In the genomic region with DNA sequence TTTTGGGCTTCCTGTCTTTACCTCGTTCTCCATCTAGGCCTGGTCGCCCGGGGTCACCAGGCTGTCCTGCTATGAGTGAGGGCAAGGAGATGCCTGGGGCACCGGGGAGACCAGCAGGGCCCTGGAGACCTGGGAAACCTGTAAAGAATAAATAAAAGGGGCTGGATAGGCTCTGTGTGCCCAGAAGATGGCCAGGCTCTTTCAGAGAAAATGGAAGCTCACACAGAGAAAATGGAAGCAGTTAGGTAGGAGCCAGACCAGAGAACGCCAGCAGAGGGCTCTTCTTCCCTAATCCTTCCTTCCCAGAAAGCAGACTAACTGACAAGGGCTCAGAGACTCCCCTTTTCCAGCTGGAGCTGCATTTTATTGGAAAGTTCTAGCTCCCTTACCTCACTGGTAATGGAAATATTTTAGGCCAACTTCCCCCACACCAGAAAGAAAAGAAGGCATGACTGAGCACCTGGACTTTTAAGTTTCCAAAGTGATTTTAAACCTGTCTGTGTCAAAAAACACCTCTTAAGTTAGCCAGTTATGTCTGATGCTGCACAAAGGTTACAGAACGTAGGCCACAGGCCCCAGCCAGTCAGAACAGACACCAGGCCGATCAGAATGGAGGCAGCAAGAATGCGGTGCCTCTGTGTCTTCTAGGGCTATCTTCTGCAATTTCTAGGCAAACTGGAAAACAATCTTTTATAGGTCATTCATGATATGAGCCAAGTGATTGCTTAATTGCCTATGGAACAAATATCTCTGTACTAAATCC, we compare ENCODE assay signal across 1 cellular context.
TF ChIP-seq lines count a peak whose summit lies in the region.

No MANE protein-coding gene starts in this region.

TF ChIP-seq in liver, 16 proteins besides CTCF, POLR2A, EP300 and RAD21 (continued from another document):
- no peak for TF ChIP-seq HNF4G (IDR thresholded peaks at IDR 0.05)
- no peak for TF ChIP-seq FOXA2 (IDR thresholded peaks at IDR 0.05)
- TF ChIP-seq GABPA (IDR thresholded peaks at IDR 0.05 in 1 of 2, conservative IDR thresholded peaks at IDR 0.05 in 1 of 2) = no peak
- TF ChIP-seq, protein P1, sequence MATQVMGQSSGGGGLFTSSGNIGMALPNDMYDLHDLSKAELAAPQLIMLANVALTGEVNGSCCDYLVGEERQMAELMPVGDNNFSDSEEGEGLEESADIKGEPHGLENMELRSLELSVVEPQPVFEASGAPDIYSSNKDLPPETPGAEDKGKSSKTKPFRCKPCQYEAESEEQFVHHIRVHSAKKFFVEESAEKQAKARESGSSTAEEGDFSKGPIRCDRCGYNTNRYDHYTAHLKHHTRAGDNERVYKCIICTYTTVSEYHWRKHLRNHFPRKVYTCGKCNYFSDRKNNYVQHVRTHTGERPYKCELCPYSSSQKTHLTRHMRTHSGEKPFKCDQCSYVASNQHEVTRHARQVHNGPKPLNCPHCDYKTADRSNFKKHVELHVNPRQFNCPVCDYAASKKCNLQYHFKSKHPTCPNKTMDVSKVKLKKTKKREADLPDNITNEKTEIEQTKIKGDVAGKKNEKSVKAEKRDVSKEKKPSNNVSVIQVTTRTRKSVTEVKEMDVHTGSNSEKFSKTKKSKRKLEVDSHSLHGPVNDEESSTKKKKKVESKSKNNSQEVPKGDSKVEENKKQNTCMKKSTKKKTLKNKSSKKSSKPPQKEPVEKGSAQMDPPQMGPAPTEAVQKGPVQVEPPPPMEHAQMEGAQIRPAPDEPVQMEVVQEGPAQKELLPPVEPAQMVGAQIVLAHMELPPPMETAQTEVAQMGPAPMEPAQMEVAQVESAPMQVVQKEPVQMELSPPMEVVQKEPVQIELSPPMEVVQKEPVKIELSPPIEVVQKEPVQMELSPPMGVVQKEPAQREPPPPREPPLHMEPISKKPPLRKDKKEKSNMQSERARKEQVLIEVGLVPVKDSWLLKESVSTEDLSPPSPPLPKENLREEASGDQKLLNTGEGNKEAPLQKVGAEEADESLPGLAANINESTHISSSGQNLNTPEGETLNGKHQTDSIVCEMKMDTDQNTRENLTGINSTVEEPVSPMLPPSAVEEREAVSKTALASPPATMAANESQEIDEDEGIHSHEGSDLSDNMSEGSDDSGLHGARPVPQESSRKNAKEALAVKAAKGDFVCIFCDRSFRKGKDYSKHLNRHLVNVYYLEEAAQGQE (IDR thresholded peaks at IDR 0.05) = no peak
- TF ChIP-seq, protein P2, sequence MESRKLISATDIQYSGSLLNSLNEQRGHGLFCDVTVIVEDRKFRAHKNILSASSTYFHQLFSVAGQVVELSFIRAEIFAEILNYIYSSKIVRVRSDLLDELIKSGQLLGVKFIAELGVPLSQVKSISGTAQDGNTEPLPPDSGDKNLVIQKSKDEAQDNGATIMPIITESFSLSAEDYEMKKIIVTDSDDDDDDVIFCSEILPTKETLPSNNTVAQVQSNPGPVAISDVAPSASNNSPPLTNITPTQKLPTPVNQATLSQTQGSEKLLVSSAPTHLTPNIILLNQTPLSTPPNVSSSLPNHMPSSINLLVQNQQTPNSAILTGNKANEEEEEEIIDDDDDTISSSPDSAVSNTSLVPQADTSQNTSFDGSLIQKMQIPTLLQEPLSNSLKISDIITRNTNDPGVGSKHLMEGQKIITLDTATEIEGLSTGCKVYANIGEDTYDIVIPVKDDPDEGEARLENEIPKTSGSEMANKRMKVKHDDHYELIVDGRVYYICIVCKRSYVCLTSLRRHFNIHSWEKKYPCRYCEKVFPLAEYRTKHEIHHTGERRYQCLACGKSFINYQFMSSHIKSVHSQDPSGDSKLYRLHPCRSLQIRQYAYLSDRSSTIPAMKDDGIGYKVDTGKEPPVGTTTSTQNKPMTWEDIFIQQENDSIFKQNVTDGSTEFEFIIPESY (IDR thresholded peaks at IDR 0.05) = no peak
- no peak for TF ChIP-seq RXRA (IDR thresholded peaks at IDR 0.05)
